ENCODE assay signal across 17 cellular contexts in the genomic region with DNA sequence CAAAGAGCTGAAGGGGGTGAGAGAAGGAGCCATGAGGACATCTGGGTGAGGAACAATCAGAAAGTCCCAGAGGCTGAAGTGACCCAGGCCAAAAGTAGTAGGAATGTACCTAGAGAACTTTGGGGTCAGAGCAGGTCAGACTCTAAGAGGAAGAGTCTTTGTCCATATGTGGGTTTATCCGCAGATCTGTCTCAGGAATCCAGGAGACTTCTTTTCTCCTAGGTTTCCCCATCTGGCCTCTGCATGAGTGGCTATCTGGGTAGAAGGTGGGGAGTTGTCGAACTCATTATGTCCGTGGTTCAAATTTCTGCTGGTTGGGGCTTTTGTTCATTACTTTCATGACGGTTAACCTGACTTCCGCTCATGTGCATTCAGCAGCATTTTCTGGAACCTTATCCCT. TPM values are rescaled to one million over a fixed set of nuclear protein-coding genes. Genes with fewer than 3 reads are reported as not detected.
DNase-seq lines count a peak whose midpoint lies in the region; ATAC-seq and TF ChIP-seq lines count a peak whose summit lies in the region.
"Had no signal": no experiment of that assay in that cellular context is flagged by ENCODE, and none has a peak within 500 bp of the region (broad histone marks: within the 10 kb centered on the region; RNA-seq: fewer than 3 reads in every experiment).

No MANE protein-coding gene starts in this region.

- DNase-seq in NCI-H2171 treated with DMSO at 0.1 percent for 48 hours (lab: John Stamatoyannopoulos, UW) (peak; percentile 12), NCI-H2171 (lab: John Stamatoyannopoulos, UW) (no peak), type B pancreatic cell (ENCODE audit: extremely low spot score, unreplicated experiment) (no peak), NCI-H1092 (lab: John Stamatoyannopoulos, UW) (no peak), NK-92 (lab: John Stamatoyannopoulos, UW; ENCODE audit: unreplicated experiment) (no peak)
- DNase-seq: activated T-cell treated with anti-CD3 and anti-CD28 coated beads, Interleukin-2, amount 50 U/mL, for 4 hours; central memory CD4-positive, alpha-beta T cell; NCI-H187 treated with DMSO at 0.1 percent for 48 hours; NCI-H510A; ovary had no signal

- H3K27me3 Mint-ChIP-seq in type B pancreatic cell: peaks cover 56% of the 10 kb centered on the region

- peaks cover 31 to 35% of the 10 kb centered on the region in 2 donors for H3K4me1 ChIP-seq in duodenal mucosa (ENCODE audit: control insufficient read depth in 1 of 2, insufficient read depth in 2 of 2, low read length in 2 of 2)
- H3K4me1 ChIP-seq in liver (ENCODE audit: control insufficient read depth in 4 of 4, insufficient read depth in 4 of 4, low read length in 3 of 4): peaks cover 0 to 45% (median 35%) of the 10 kb centered on the region in 4 donors

- H3K27me3 ChIP-seq in duodenal mucosa (ENCODE audit: control insufficient read depth in 1 of 2, insufficient read depth in 2 of 2, low read length in 2 of 2): peaks cover 7 to 14% of the 10 kb centered on the region in 2 donors
- H3K27me3 ChIP-seq in liver (ENCODE audit: control insufficient read depth in 4 of 4, insufficient read depth in 4 of 4, low read length in 3 of 4): no peaks in the 10 kb centered on the region
- H3K27me3 ChIP-seq: ovary had no signal

- no peaks in the 10 kb centered on the region for H3K9me3 Mint-ChIP-seq in type B pancreatic cell
- H3K9me3 Mint-ChIP-seq: activated CD4-positive, alpha-beta memory T cell treated with anti-CD3 and anti-CD28 coated beads for 36 hours; activated naive CD4-positive, alpha-beta T cell treated with anti-CD3 and anti-CD28 coated beads, Interleukin-2, amount 50 U/mL, for 72 hours; activated T-cell treated with anti-CD3 and anti-CD28 coated beads, Interleukin-2, amount 50 U/mL, for 4 hours had no signal

- TF ChIP-seq RAD21 in liver (IDR thresholded peaks at IDR 0.05): no peak

- TF ChIP-seq CTCF in liver (IDR thresholded peaks at IDR 0.05; ENCODE audit: low read depth, low read length, missing input control) (no peak), type B pancreatic cell (conservative IDR thresholded peaks at IDR 0.05) (no peak)

- ATAC-seq in HG03097 (IDR thresholded peaks at IDR 0.05; ENCODE audit: low FRiP score, unreplicated experiment): no peak
- ATAC-seq: activated T-cell treated with anti-CD3 and anti-CD28 coated beads, Interleukin-2, amount 50 U/mL, for 4 hours had no signal

- H3K4me3 Mint-ChIP-seq in type B pancreatic cell: peak overlapping the region; percentile 93
- H3K4me3 Mint-ChIP-seq: activated CD4-positive, alpha-beta memory T cell treated with anti-CD3 and anti-CD28 coated beads for 36 hours; activated T-cell treated with anti-CD3 and anti-CD28 coated beads, Interleukin-2, amount 50 U/mL, for 4 hours had no signal

- H3K36me3 ChIP-seq in duodenal mucosa (ENCODE audit: control insufficient read depth in 1 of 2, insufficient read depth in 2 of 2, low read length in 2 of 2): peaks cover 0 to 10% of the 10 kb centered on the region in 2 donors
- H3K36me3 ChIP-seq in liver (ENCODE audit: control insufficient read depth in 4 of 4, insufficient read depth in 3 of 4, low read depth in 1 of 4, low read length in 3 of 4): peaks cover 4 to 27% (median 15%) of the 10 kb centered on the region in 4 donors
- H3K36me3 ChIP-seq: BLaER1, ovary had no signal

- H3K9ac ChIP-seq in duodenal mucosa (ENCODE audit: low read depth in 1 of 2, low read length in 2 of 2) (peak overlapping the region in 1 of 2 donors; percentile 61), liver (ENCODE audit: low read depth in 1 of 2, low read length in 2 of 2) (peak overlapping the region; percentile 38 to 95)
- H3K9ac ChIP-seq: BLaER1 had no signal

- H3K36me3 Mint-ChIP-seq in type B pancreatic cell: peaks cover 4% of the 10 kb centered on the region
- H3K36me3 Mint-ChIP-seq: activated CD4-positive, alpha-beta memory T cell treated with anti-CD3 and anti-CD28 coated beads for 36 hours had no signal

- 41% methylated on average over 5 of the region's 5 CpGs for WGBS in liver

- H3K27ac Mint-ChIP-seq in type B pancreatic cell: no peak overlapping the region
- H3K27ac Mint-ChIP-seq: activated CD4-positive, alpha-beta memory T cell treated with anti-CD3 and anti-CD28 coated beads for 36 hours; activated naive CD4-positive, alpha-beta T cell treated with anti-CD3 and anti-CD28 coated beads, Interleukin-2, amount 50 U/mL, for 72 hours had no signal

- H3K4me1 Mint-ChIP-seq in type B pancreatic cell (ENCODE audit: unreplicated experiment): peaks cover 57% of the 10 kb centered on the region

- no peaks in the 10 kb centered on the region for H3K9me3 ChIP-seq in duodenal mucosa (ENCODE audit: control insufficient read depth in 1 of 2, low read length in 2 of 2)
- no peaks in the 10 kb centered on the region for H3K9me3 ChIP-seq in liver (ENCODE audit: control insufficient read depth in 4 of 4, low read length in 3 of 4)
- H3K9me3 ChIP-seq: BLaER1, ovary had no signal

- H3K27ac ChIP-seq in duodenal mucosa (ENCODE audit: low read depth, low read length): no peak overlapping the region
- H3K27ac ChIP-seq in liver (ENCODE audit: low read depth in 1 of 2, low read length in 2 of 2): peak overlapping the region; percentile 49 to 69
- H3K27ac ChIP-seq: 22Rv1, BLaER1, ovary had no signal

- peak overlapping the region; percentile 65 to 87 for H3K4me3 ChIP-seq in duodenal mucosa (ENCODE audit: low read depth in 1 of 2, low read length in 2 of 2)
- H3K4me3 ChIP-seq in liver (ENCODE audit: low read depth in 1 of 3, low read length in 3 of 3): peak overlapping the region; percentile 60 to 97 (median 94)
- H3K4me3 ChIP-seq: BLaER1, ovary had no signal

TF ChIP-seq in liver, 16 proteins besides CTCF, POLR2A, EP300 and RAD21:
- TF ChIP-seq NR2F2 (IDR thresholded peaks at IDR 0.05): no peak
- TF ChIP-seq YY1 (IDR thresholded peaks at IDR 0.05): no peak
- TF ChIP-seq SP1 (IDR thresholded peaks at IDR 0.05): no peak
- no peak for TF ChIP-seq ZBTB33 (IDR thresholded peaks at IDR 0.05)
- TF ChIP-seq RXRA (IDR thresholded peaks at IDR 0.05): peak in 1 of 2 donors; percentile 5

RNA-seq across cellular contexts. Expression of gene LIPG, which starts 1.8 kb away (rescaled TPM):
- total RNA-seq in liver (100 to 1,000 TPM in 1 of 2 donors, 1 to 10 TPM in 1; 2.8 to 150 TPM), type B pancreatic cell (ENCODE audit: low replicate concordance) (16.9 and 22.7 TPM in 2 replicates)
- 10 to 100 TPM; 30.6 to 48.9 TPM for polyA plus RNA-seq in liver
